7 cellular contexts compared by ENCODE assay signal in the genomic region with DNA sequence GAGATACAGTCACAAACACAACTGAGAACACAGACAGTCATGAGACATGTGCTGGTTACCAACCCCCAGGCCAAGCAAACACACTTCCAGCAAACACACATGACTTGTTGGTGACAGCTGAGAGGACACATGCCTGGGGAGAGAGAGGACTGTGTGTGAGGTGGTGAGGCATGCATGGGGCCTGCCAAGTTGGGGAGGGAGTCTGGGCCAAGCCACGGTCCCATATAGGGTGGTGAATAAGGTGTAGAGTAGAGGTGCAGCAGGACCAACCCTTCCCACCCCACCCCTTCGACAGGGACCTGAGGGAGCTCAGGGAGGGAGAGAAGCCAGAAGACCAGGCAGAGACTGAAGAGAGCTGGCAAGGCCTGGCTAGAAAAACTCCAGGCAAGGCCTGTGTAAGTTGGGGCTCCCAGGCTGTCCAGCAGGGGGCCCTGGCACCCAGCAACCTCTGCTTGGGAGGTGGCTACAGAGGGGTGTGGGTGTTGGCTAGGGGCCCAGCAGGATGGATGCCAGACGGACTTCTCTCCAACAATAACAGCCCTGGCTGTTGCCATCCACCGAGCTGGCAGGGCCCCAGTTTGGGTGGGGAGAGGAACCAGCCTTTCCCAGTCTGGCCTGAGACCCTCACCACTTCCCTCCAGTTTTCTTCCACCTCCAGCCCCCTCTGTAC. TPM values are rescaled to one million over a fixed set of nuclear protein-coding genes. Genes with fewer than 3 reads are reported as not detected.
DNase-seq lines count a peak whose midpoint lies in the region; ATAC-seq, FAIRE-seq and TF ChIP-seq lines count a peak whose summit lies in the region.

No MANE protein-coding gene starts in this region.

- TF ChIP-seq CTCF in right lobe of liver (IDR thresholded peaks at IDR 0.05): peak; percentile 76 to 90 (median 86)

- no peaks in the 10 kb centered on the region for H3K36me3 ChIP-seq in right lobe of liver

- TF ChIP-seq POLR2A in GM12891 (IDR thresholded peaks at IDR 0.05; ENCODE audit: low read depth, low read length) (no peak), right lobe of liver (IDR thresholded peaks at IDR 0.05) (no peak)

- no peak overlapping the region for H3K4me3 ChIP-seq in right lobe of liver

- H3K9me3 ChIP-seq in right lobe of liver: no peaks in the 10 kb centered on the region

- H3K4me1 ChIP-seq in right lobe of liver: peaks cover 6 to 85% (median 44%) of the 10 kb centered on the region in 4 donors

- intact Hi-C loops in right lobe of liver (cut with DNase I): no loop called here

- DNase-seq in GM12891 (ENCODE audit: insufficient read length, low spot score) (peak; percentile 75), NCI-H510A (lab: John Stamatoyannopoulos, UW) (peak; percentile 36), cortex of kidney (lab: John Stamatoyannopoulos, UW) (peak; percentile 12), right lobe of liver (peak; percentile 96 to 98 (median 97))
- DNase-seq in activated CD4-positive, alpha-beta T cell treated with anti-CD3 and anti-CD28 coated beads for 24 hours (ENCODE audit: low read depth in 2 of 2): peak; percentile 52 to 68
- peak; percentile 68 to 69 for DNase-seq in stimulated activated CD4-positive, alpha-beta T cell treated with anti-CD3 and anti-CD28 coated beads, Interleukin-4, amount 100 ng/mL, for 48 hours (ENCODE audit: low read depth in 2 of 2)

- peak; percentile 59 for FAIRE-seq in GM12891 (lab: Jason Lieb, UNC)

- peak; percentile 36 for ATAC-seq in HG03103 (IDR thresholded peaks at IDR 0.05; ENCODE audit: low read depth, unreplicated experiment)
- peak; percentile 51 to 70 (median 61) for ATAC-seq in right lobe of liver

- WGBS in right lobe of liver (ENCODE audit: insufficient coverage, low coverage, low lambda C conversion rate, missing lambda C conversion rate): 0% methylated on average over 4 of the region's 4 CpGs

- peak overlapping the region; percentile 75 to 84 (median 78) for H3K27ac ChIP-seq in right lobe of liver

- H3K27me3 ChIP-seq in right lobe of liver: no peaks in the 10 kb centered on the region

TF ChIP-seq in GM12891, 5 proteins besides CTCF, POLR2A, EP300 and RAD21:
- TF ChIP-seq POU2F2 (IDR thresholded peaks at IDR 0.05; ENCODE audit: low read depth, low read length) (0 out of 2 replicates have a peak, but pooled peaks have one; percentile 18), PAX5 (IDR thresholded peaks at IDR 0.05; ENCODE audit: insufficient read depth, low read length, severe bottlenecking) (no peak)

RNA-seq across cellular contexts. Expression of gene SLC29A1, which starts 2.0 kb away (rescaled TPM):
- polyA plus RNA-seq in GM12891 (2012; ENCODE audit: low read depth, missing spikeins): 37.6 TPM
- total RNA-seq in right lobe of liver: 10 to 100 TPM; 27.4 to 51.3 (median 31.4) TPM

RNA-seq across cellular contexts. Expression of gene MYMX, which starts 4.7 kb away (rescaled TPM):
- 0.12 TPM for polyA plus RNA-seq in GM12891 (2012; ENCODE audit: low read depth, missing spikeins)
- not detected for total RNA-seq in right lobe of liver

RNA-seq across cellular contexts. Expression of gene HSP90AB1, which starts 25.5 kb away (rescaled TPM):
- polyA plus RNA-seq in GM12891 (2012; ENCODE audit: low read depth, missing spikeins): 869 TPM
- total RNA-seq in right lobe of liver: 100 to 1,000 TPM; 183 to 566 (median 345) TPM

RNA-seq across cellular contexts. Expression of gene SLC35B2, which starts 35.9 kb away (rescaled TPM):
- 30.1 TPM for polyA plus RNA-seq in GM12891 (2012; ENCODE audit: low read depth, missing spikeins)
- 10 to 100 TPM; 15.1 to 29.0 (median 20.9) TPM for total RNA-seq in right lobe of liver

RNA-seq across cellular contexts. Expression of gene NFKBIE, which starts 43.9 kb away (rescaled TPM):
- 47.8 TPM for polyA plus RNA-seq in GM12891 (2012; ENCODE audit: low read depth, missing spikeins)
- 10 to 100 TPM in 3 of 6 experiments, 1 to 10 TPM in 3; 2.5 to 30.2 (median 10.8) TPM for total RNA-seq in right lobe of liver

Comparison
In these comparisons a context has a peak if more than half of its experiments do, and no peak if none do; other contexts are left out.
1. DNase-seq: peak in every context shown above with its lines; median percentile 97 in right lobe of liver; 75 in GM12891; 68 in stimulated activated CD4-positive, alpha-beta T cell treated with anti-CD3 and anti-CD28 coated beads, Interleukin-4, amount 100 ng/mL, for 48 hours; 60 in activated CD4-positive, alpha-beta T cell treated with anti-CD3 and anti-CD28 coated beads for 24 hours; 36 in NCI-H510A; 12 in cortex of kidney.